In the genomic region with DNA sequence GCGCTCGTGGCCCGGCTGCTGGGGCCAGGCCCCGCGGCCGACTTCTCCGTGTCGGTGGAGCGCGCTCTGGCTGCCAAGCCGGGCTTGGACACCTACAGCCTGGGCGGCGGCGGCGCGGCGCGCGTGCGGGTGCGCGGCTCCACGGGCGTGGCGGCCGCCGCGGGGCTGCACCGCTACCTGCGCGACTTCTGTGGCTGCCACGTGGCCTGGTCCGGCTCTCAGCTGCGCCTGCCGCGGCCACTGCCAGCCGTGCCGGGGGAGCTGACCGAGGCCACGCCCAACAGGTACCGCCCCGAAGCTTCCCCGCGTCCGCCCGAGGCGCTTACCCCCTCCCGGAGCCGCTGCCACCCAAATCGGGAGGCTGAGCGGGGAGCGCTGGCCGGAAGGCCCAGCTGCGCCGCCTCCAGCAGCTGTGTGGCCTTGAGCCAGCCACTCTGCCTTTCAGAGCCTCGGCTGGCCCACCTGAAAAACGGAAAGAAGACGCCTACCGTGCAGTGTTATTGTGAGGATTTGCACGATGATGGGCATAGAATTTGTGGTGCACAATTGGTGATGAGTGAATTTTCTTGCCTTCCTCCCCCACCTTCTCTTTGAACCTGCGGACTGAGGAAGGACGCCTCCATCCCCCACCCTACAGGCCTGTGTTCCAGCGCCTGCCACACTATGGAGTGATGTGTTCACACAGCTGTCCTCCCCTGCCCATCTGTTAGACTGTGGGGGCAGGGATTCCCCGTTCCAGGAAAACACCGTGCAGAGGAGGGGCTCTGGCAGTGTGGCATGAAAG, we compare ENCODE assay signal across 8 cellular contexts. TPM values are rescaled to one million over a fixed set of nuclear protein-coding genes. Genes with fewer than 3 reads are reported as not detected.
DNase-seq lines count a peak whose midpoint lies in the region; ATAC-seq, FAIRE-seq and TF ChIP-seq lines count a peak whose summit lies in the region.

No MANE protein-coding gene starts in this region.

- H4K91ac ChIP-seq in H1 (replicated peaks; ENCODE audit: insufficient read length, low read length), result peak overlapping the region; percentile 25
- peak overlapping the region; percentile 100 for H4K91ac ChIP-seq in mesenchymal stem cell (ENCODE audit: low read length)

- H2BK15ac ChIP-seq in H1 (ENCODE audit: low read length) (0 out of 2 replicates have a peak overlapping the region, but pooled peaks have one; percentile 72), mesenchymal stem cell (ENCODE audit: low read depth, poor library complexity, severe bottlenecking) (peak overlapping the region; percentile 98)

- DNase-seq in CD1c-positive myeloid dendritic cell (ENCODE audit: extremely low spot score) (peak; percentile 71), NCI-H748 treated with DMSO at 0.1 percent for 48 hours (lab: John Stamatoyannopoulos, UW) (peak; percentile 61), H1 (ENCODE audit: low read depth in 1 of 2, low spot score in 2 of 2) (peak in 1 of 2 experiments; percentile 80), mesenchymal stem cell (peak; percentile 75)
- peak; percentile 84 for DNase-seq in activated CD8-positive, alpha-beta T cell treated with anti-CD3 and anti-CD28 coated beads, Interleukin-2, amount 10 ng/mL, durations not matched to agents 7 days and 5 days
- peak; percentile 55 for DNase-seq in stimulated activated CD8-positive, alpha-beta memory T cell treated with anti-CD3 and anti-CD28 coated beads, Interleukin-12 subunit alpha, Interleukin-12 subunit beta, amount 100 ng/mL, for 4 hours (ENCODE audit: low read depth)

- 0 out of 2 replicates have a peak overlapping the region, but pooled peaks have one; percentile 75 for H2BK12ac ChIP-seq in H1 (ENCODE audit: low read depth, low read length)
- H2BK12ac ChIP-seq in mesenchymal stem cell (ENCODE audit: low read length in 2 of 2), result peak overlapping the region; percentile 4 to 66

- peak overlapping the region; percentile 87 for H3K4me3 Mint-ChIP-seq in activated CD8-positive, alpha-beta T cell treated with anti-CD3 and anti-CD28 coated beads, Interleukin-2, amount 10 ng/mL, durations not matched to agents 7 days and 5 days

- H2BK120ac ChIP-seq in H1 (replicated peaks; ENCODE audit: low read depth, low read length) (peak overlapping the region; percentile 4), mesenchymal stem cell (ENCODE audit: low read depth, low read length) (peak overlapping the region; percentile 98)

- peak overlapping the region; percentile 79 for H2BK5ac ChIP-seq in H1 (ENCODE audit: low read depth, low read length)
- peak overlapping the region; percentile 92 for H2BK5ac ChIP-seq in mesenchymal stem cell (ENCODE audit: low read depth, low read length, poor library complexity, severe bottlenecking)

- H3K23ac ChIP-seq in H1 (ENCODE audit: insufficient read length), result no peak overlapping the region
- H3K23ac ChIP-seq in mesenchymal stem cell (ENCODE audit: low read length in 2 of 2), result peak overlapping the region in 1 of 2 experiments; percentile 99

- H3K36me3 Mint-ChIP-seq in activated CD8-positive, alpha-beta T cell treated with anti-CD3 and anti-CD28 coated beads, Interleukin-2, amount 10 ng/mL, durations not matched to agents 7 days and 5 days (ENCODE audit: low read depth), result peaks cover 17% of the 10 kb centered on the region

- peak overlapping the region; percentile 66; the same call in 1 of the 2 replicates for H3K27ac ChIP-seq in H1 (ENCODE audit: low read depth, low read length)
- peak overlapping the region; percentile 73 for H3K27ac ChIP-seq in mesenchymal stem cell (ENCODE audit: low read length, poor library complexity, severe bottlenecking)

- H3K27ac Mint-ChIP-seq in activated CD8-positive, alpha-beta T cell treated with anti-CD3 and anti-CD28 coated beads, Interleukin-2, amount 10 ng/mL, durations not matched to agents 7 days and 5 days, result peak overlapping the region; percentile 87

- FAIRE-seq in H1 (lab: Jason Lieb, UNC), result no peak

- peaks cover 59% of the 10 kb centered on the region for H3K4me1 Mint-ChIP-seq in activated CD8-positive, alpha-beta T cell treated with anti-CD3 and anti-CD28 coated beads, Interleukin-2, amount 10 ng/mL, durations not matched to agents 7 days and 5 days (ENCODE audit: low read depth)

- peak overlapping the region; percentile 80; the same call in 1 of the 2 replicates for H2BK20ac ChIP-seq in H1 (ENCODE audit: low read length)

- peaks cover 1 to 2% of the 10 kb centered on the region in 2 experiments for H4K20me1 ChIP-seq in H1 (replicated peaks in 1 of 2; ENCODE audit: control insufficient read depth in 1 of 2, insufficient read depth in 2 of 2, low read length in 2 of 2)

- peak overlapping the region; percentile 95 for H4K8ac ChIP-seq in H1 (ENCODE audit: extremely low read depth, insufficient read depth, low read length)
- H4K8ac ChIP-seq in mesenchymal stem cell (ENCODE audit: low read length), result peak overlapping the region; percentile 98

- TF ChIP-seq CTCF in H1 (IDR thresholded peaks at IDR 0.05; ENCODE audit: control extremely low read depth in 1 of 3, insufficient read depth in 1 of 3, low read depth in 1 of 3, low read length in 3 of 3), result no peak

- H3K9me3 Mint-ChIP-seq in activated CD8-positive, alpha-beta T cell treated with anti-CD3 and anti-CD28 coated beads, Interleukin-2, amount 10 ng/mL, durations not matched to agents 7 days and 5 days (ENCODE audit: insufficient read depth), result no peaks in the 10 kb centered on the region

- H2AK5ac ChIP-seq in H1 (ENCODE audit: low read depth, low read length) (peak overlapping the region; percentile 45; the same call in 1 of the 2 replicates), mesenchymal stem cell (ENCODE audit: low read length, severe bottlenecking) (peak overlapping the region; percentile 40)

- 7% methylated on average over 26 of the region's 65 CpGs; no CpG with 5 or more reads in 1 of the 2 experiments for WGBS in H1 (ENCODE audit: extremely low coverage in 1 of 2, insufficient coverage in 1 of 2, insufficient read length in 1 of 2, insufficient replicate concordance in 2 of 2, low coverage in 1 of 2, low lambda C conversion rate in 2 of 2, missing lambda C conversion rate in 1 of 2), 2 experiments
- 2% methylated on average over 28 of the region's 65 CpGs for WGBS in mesenchymal stem cell

- H3K27me3 Mint-ChIP-seq in activated CD8-positive, alpha-beta T cell treated with anti-CD3 and anti-CD28 coated beads, Interleukin-2, amount 10 ng/mL, durations not matched to agents 7 days and 5 days (ENCODE audit: low read depth), result peaks cover 7% of the 10 kb centered on the region

- peak overlapping the region; percentile 94 to 95 for H3K4me2 ChIP-seq in H1 (ENCODE audit: insufficient read depth in 1 of 2, low read depth in 2 of 2, low read length in 2 of 2)
- peak overlapping the region; percentile 88 for H3K4me2 ChIP-seq in mesenchymal stem cell (ENCODE audit: low read length, poor library complexity, severe bottlenecking)

- peak overlapping the region; percentile 70 for H4K5ac ChIP-seq in H1 (ENCODE audit: insufficient read length, low read depth, low read length)

- CTCF ChIA-PET in activated CD8-positive, alpha-beta T cell treated with anti-CD3 and anti-CD28 coated beads, Interleukin-2, amount 10 ng/mL, durations not matched to agents 7 days and 5 days (lab: Charles Lee), result interaction anchor here (0.9 to 3.9 kb wide), 13 partner anchors 9 to 347 kb away, joined by 3 to 23 read pairs (median 4); a partner anchor contains a TSS
- CTCF ChIA-PET in H1 (lab: Charles Lee; ENCODE audit: partially characterized antibody), result interaction anchor here (1.5 to 5.1 kb wide), 3 partner anchors 12 to 19 kb away, joined by 5 to 28 read pairs (median 10); no protein-coding TSS in a partner anchor

- peaks cover 0 to 1% (median 0%) of the 10 kb centered on the region in 4 experiments; a peak in 2 of 7 replicates for H3K27me3 ChIP-seq in H1 (replicated peaks in 1 of 4; ENCODE audit: control insufficient read depth in 3 of 4, extremely low read depth in 1 of 4, insufficient read depth in 3 of 4, low read length in 3 of 4)
- no peaks in the 10 kb centered on the region for H3K27me3 ChIP-seq in mesenchymal stem cell (ENCODE audit: control insufficient read depth in 1 of 2, insufficient read depth in 1 of 2, low read length in 2 of 2)

- H3K79me1 ChIP-seq in H1 (ENCODE audit: low read depth, low read length), result no peaks in the 10 kb centered on the region; the same call in 1 of the 2 replicates
- H3K79me1 ChIP-seq in mesenchymal stem cell (replicated peaks; ENCODE audit: low read length, poor library complexity, severe bottlenecking), result peaks cover 13% of the 10 kb centered on the region

- peak in 1 of 2 experiments; percentile 61; a peak in 1 of 3 replicates for TF ChIP-seq POLR2A in H1 (IDR thresholded peaks at IDR 0.05; ENCODE audit: control extremely low read depth in 1 of 2, low read depth in 2 of 2, low read length in 2 of 2)

- H3K4me1 ChIP-seq in H1 (replicated peaks in 1 of 4; ENCODE audit: control insufficient read depth in 3 of 4, insufficient read depth in 4 of 4, low read length in 3 of 4), result peaks cover 0 to 15% (median 13%) of the 10 kb centered on the region in 4 experiments; a peak in 6 of 7 replicates
- peaks cover 19% of the 10 kb centered on the region for H3K4me1 ChIP-seq in mesenchymal stem cell (ENCODE audit: control insufficient read depth, insufficient read depth, low read depth, low read length)

- H2AFZ ChIP-seq in H1 (ENCODE audit: low read length) (no peak overlapping the region), mesenchymal stem cell (ENCODE audit: low read depth, low read length) (peak overlapping the region; percentile 53)

- POLR2A ChIA-PET in activated CD8-positive, alpha-beta T cell treated with anti-CD3 and anti-CD28 coated beads, Interleukin-2, amount 10 ng/mL, durations not matched to agents 7 days and 5 days (lab: Charles Lee), result interaction anchor here (0.6 to 2.0 kb wide), 7 partner anchors 9 to 270 kb away, joined by 3 to 8 read pairs (median 3); no protein-coding TSS in a partner anchor
- POLR2A ChIA-PET in H1 (lab: Charles Lee; ENCODE audit: partially characterized antibody), result interaction anchor here (0.6 to 4.3 kb wide), 16 partner anchors 10 to 508 kb away, joined by 3 to 43 read pairs (median 4); a partner anchor contains a TSS

- H3K56ac ChIP-seq in H1 (replicated peaks; ENCODE audit: insufficient read length, low read depth, low read length), result peak overlapping the region; percentile 34

- no peaks in the 10 kb centered on the region for H3K79me2 ChIP-seq in H1 (ENCODE audit: control insufficient read depth in 1 of 2, insufficient read depth in 2 of 2, low read length in 2 of 2)

- peaks cover 9% of the 10 kb centered on the region for H3K23me2 ChIP-seq in H1 (ENCODE audit: low read depth, low read length)

- no peak for TF ChIP-seq RAD21 in H1 (IDR thresholded peaks at IDR 0.05 in 1 of 2, conservative IDR thresholded peaks at IDR 0.05 in 1 of 2; ENCODE audit: low read depth in 2 of 2, low read length in 2 of 2)

- H3K9me3 ChIP-seq in H1 (ENCODE audit: insufficient read depth in 2 of 2, low read depth in 1 of 2, low read length in 1 of 2) (no peaks in the 10 kb centered on the region), mesenchymal stem cell (ENCODE audit: control insufficient read depth, low read length) (no peaks in the 10 kb centered on the region)

- H3K4me3 ChIP-seq in H1 (ENCODE audit: extremely low read depth in 1 of 4, insufficient read depth in 2 of 4, low read depth in 3 of 4, low read length in 4 of 4) (peak overlapping the region; percentile 50 to 72 (median 62)), mesenchymal stem cell (ENCODE audit: insufficient read depth in 1 of 2, low read depth in 1 of 2, low read length in 2 of 2) (peak overlapping the region; percentile 76 to 95)

- H3K36me3 ChIP-seq in H1 (ENCODE audit: control insufficient read depth in 2 of 4, insufficient read depth in 4 of 4, low read length in 3 of 4) (peaks cover 0 to 9% (median 3%) of the 10 kb centered on the region in 4 experiments; a peak in 3 of 8 replicates), mesenchymal stem cell (ENCODE audit: control insufficient read depth in 1 of 2, insufficient read depth in 2 of 2, low read depth in 1 of 2, low read length in 2 of 2) (peaks cover 30 to 34% of the 10 kb centered on the region in 2 experiments)

- H3K4ac ChIP-seq in H1 (replicated peaks; ENCODE audit: insufficient read length, low read depth, low read length) (peak overlapping the region; percentile 92), mesenchymal stem cell (ENCODE audit: low read depth in 1 of 2, low read length in 2 of 2) (peak overlapping the region; percentile 97 to 98)

- H3K14ac ChIP-seq in H1 (ENCODE audit: insufficient read length), result no peak overlapping the region
- H3K14ac ChIP-seq in mesenchymal stem cell (ENCODE audit: low read length in 2 of 2), result peak overlapping the region in 1 of 2 experiments; percentile 100

- H3K9ac ChIP-seq in H1 (replicated peaks in 1 of 4; ENCODE audit: extremely low read depth in 1 of 4, low read depth in 3 of 4, low read length in 3 of 4), result peak overlapping the region; percentile 56 to 88 (median 66); a peak in 6 of 7 replicates
- H3K9ac ChIP-seq in mesenchymal stem cell (ENCODE audit: low read length), result peak overlapping the region; percentile 92

- TF ChIP-seq EP300 in H1 (IDR thresholded peaks at IDR 0.05; ENCODE audit: borderline replicate concordance in 1 of 2, low read depth in 2 of 2, low read length in 2 of 2), result no peak

- peak; percentile 62 for ATAC-seq in GM19351 (IDR thresholded peaks at IDR 0.05; ENCODE audit: unreplicated experiment)
- ATAC-seq in HG03439 (IDR thresholded peaks at IDR 0.05; ENCODE audit: unreplicated experiment), result peak; percentile 55
- ATAC-seq in activated CD8-positive, alpha-beta T cell treated with anti-CD3 and anti-CD28 coated beads, Interleukin-2, amount 10 ng/mL, durations not matched to agents 7 days and 5 days, result peak; percentile 71

- peak overlapping the region; percentile 96 for H3K18ac ChIP-seq in H1 (ENCODE audit: extremely low read depth, low read length)
- peak overlapping the region; percentile 98 to 99 for H3K18ac ChIP-seq in mesenchymal stem cell (ENCODE audit: low read depth in 1 of 2, low read length in 2 of 2)

RNA-seq across cellular contexts. Expression of a gene that starts 0.5 kb away (rescaled TPM):
- total RNA-seq in activated CD8-positive, alpha-beta T cell treated with anti-CD3 and anti-CD28 coated beads, Interleukin-2, amount 10 ng/mL, durations not matched to agents 7 days and 5 days, result 10 to 100 TPM; 19.3 to 20.5 TPM
- 19.4 and 21.3 TPM in 2 replicates for total RNA-seq in H1 (2021; fragmentation: NEBNext Ultra II Directional; extraction: Animal tissue kit (Norgen Biotek cat#: 25700))
- 21.6 and 34.5 TPM in 2 replicates for polyA plus RNA-seq in H1 (2011; rRNA removed)
- 29.6 TPM for polyA plus RNA-seq in H1 (2011; cell fraction: cytosol; rRNA removed)
- polyA plus RNA-seq in H1 (2011; cell fraction: nucleus; rRNA removed), result 75.7 TPM
- 18.1 to 23.6 TPM (median 22.0 TPM) in 4 replicates for polyA plus RNA-seq in H1 (2012, experiment 1 of 2)
- 21.0 TPM for polyA plus RNA-seq in H1 (2012, experiment 2 of 2)
- polyA plus RNA-seq in H1 (2013, experiment 1 of 2), result 26.7 TPM
- polyA plus RNA-seq in H1 (2013, experiment 2 of 2), result 22.1 TPM
- 10.9 and 12.6 TPM in 2 replicates for polyA minus RNA-seq in H1 (2011; rRNA and poly(A)+ RNA removed)
- polyA minus RNA-seq in H1 (2011; cell fraction: cytosol; rRNA and poly(A)+ RNA removed), result 18.3 TPM
- polyA minus RNA-seq in H1 (2011; cell fraction: nucleus; rRNA and poly(A)+ RNA removed), result 27.9 TPM
- 51.2 TPM for polyA plus RNA-seq in mesenchymal stem cell (2013, experiment 1 of 2)
- polyA plus RNA-seq in mesenchymal stem cell (2013, experiment 2 of 2), result 52.1 TPM

RNA-seq across cellular contexts. Expression of a gene that starts 16.2 kb away (rescaled TPM):
- under 1 TPM; 0.53 to 0.60 TPM for total RNA-seq in activated CD8-positive, alpha-beta T cell treated with anti-CD3 and anti-CD28 coated beads, Interleukin-2, amount 10 ng/mL, durations not matched to agents 7 days and 5 days
- 0.88 and 1.1 TPM in 2 replicates for total RNA-seq in H1 (2021; fragmentation: NEBNext Ultra II Directional; extraction: Animal tissue kit (Norgen Biotek cat#: 25700))
- polyA plus RNA-seq in H1 (2011; rRNA removed), result 1.0 and 1.8 TPM in 2 replicates
- polyA plus RNA-seq in H1 (2011; cell fraction: cytosol; rRNA removed), result 1.1 TPM
- polyA plus RNA-seq in H1 (2011; cell fraction: nucleus; rRNA removed), result 3.2 TPM
- 0.76 to 1.6 TPM (median 1.5 TPM) in 4 replicates for polyA plus RNA-seq in H1 (2012, experiment 1 of 2)
- polyA plus RNA-seq in H1 (2012, experiment 2 of 2), result 0.97 TPM
- polyA plus RNA-seq in H1 (2013, experiment 1 of 2), result 0.83 TPM
- polyA plus RNA-seq in H1 (2013, experiment 2 of 2), result 0.75 TPM
- polyA minus RNA-seq in H1 (2011; rRNA and poly(A)+ RNA removed), result 0.41 and 0.54 TPM in 2 replicates
- polyA minus RNA-seq in H1 (2011; cell fraction: cytosol; rRNA and poly(A)+ RNA removed), result not detected
- polyA minus RNA-seq in H1 (2011; cell fraction: nucleus; rRNA and poly(A)+ RNA removed), result 1.6 TPM
- polyA plus RNA-seq in mesenchymal stem cell (2013, experiment 1 of 2), result 0.57 TPM
- 0.59 TPM for polyA plus RNA-seq in mesenchymal stem cell (2013, experiment 2 of 2)

RNA-seq across cellular contexts. Expression of a gene that starts 25.4 kb away (rescaled TPM):
- 10 to 100 TPM; 54.8 to 62.1 TPM for total RNA-seq in activated CD8-positive, alpha-beta T cell treated with anti-CD3 and anti-CD28 coated beads, Interleukin-2, amount 10 ng/mL, durations not matched to agents 7 days and 5 days
- 100 and 109 TPM in 2 replicates for total RNA-seq in H1 (2021; fragmentation: NEBNext Ultra II Directional; extraction: Animal tissue kit (Norgen Biotek cat#: 25700))
- polyA plus RNA-seq in H1 (2011; rRNA removed), result 64.5 and 110 TPM in 2 replicates
- polyA plus RNA-seq in H1 (2011; cell fraction: cytosol; rRNA removed), result 53.4 TPM
- 187 TPM for polyA plus RNA-seq in H1 (2011; cell fraction: nucleus; rRNA removed)
- polyA plus RNA-seq in H1 (2012, experiment 1 of 2), result 103 to 110 TPM (median 106 TPM) in 4 replicates
- 95.9 TPM for polyA plus RNA-seq in H1 (2012, experiment 2 of 2)
- 125 TPM for polyA plus RNA-seq in H1 (2013, experiment 1 of 2)
- 124 TPM for polyA plus RNA-seq in H1 (2013, experiment 2 of 2)
- polyA minus RNA-seq in H1 (2011; rRNA and poly(A)+ RNA removed), result 41.2 and 50.8 TPM in 2 replicates
- polyA minus RNA-seq in H1 (2011; cell fraction: cytosol; rRNA and poly(A)+ RNA removed), result 35.5 TPM
- 34.3 TPM for polyA minus RNA-seq in H1 (2011; cell fraction: nucleus; rRNA and poly(A)+ RNA removed)
- polyA plus RNA-seq in mesenchymal stem cell (2013, experiment 1 of 2), result 77.2 TPM
- 75.7 TPM for polyA plus RNA-seq in mesenchymal stem cell (2013, experiment 2 of 2)

RNA-seq across cellular contexts. Expression of a gene that starts 30.3 kb away (rescaled TPM):
- 10 to 100 TPM; 65.8 to 65.9 TPM for total RNA-seq in activated CD8-positive, alpha-beta T cell treated with anti-CD3 and anti-CD28 coated beads, Interleukin-2, amount 10 ng/mL, durations not matched to agents 7 days and 5 days
- total RNA-seq in H1 (2021; fragmentation: NEBNext Ultra II Directional; extraction: Animal tissue kit (Norgen Biotek cat#: 25700)), result 27.5 and 34.2 TPM in 2 replicates
- polyA plus RNA-seq in H1 (2011; rRNA removed), result 25.4 and 27.0 TPM in 2 replicates
- polyA plus RNA-seq in H1 (2011; cell fraction: cytosol; rRNA removed), result 30.8 TPM
- 56.8 TPM for polyA plus RNA-seq in H1 (2011; cell fraction: nucleus; rRNA removed)
- 28.6 to 35.7 TPM (median 31.2 TPM) in 4 replicates for polyA plus RNA-seq in H1 (2012, experiment 1 of 2)
- polyA plus RNA-seq in H1 (2012, experiment 2 of 2), result 36.6 TPM
- 34.8 TPM for polyA plus RNA-seq in H1 (2013, experiment 1 of 2)
- 33.0 TPM for polyA plus RNA-seq in H1 (2013, experiment 2 of 2)
- polyA minus RNA-seq in H1 (2011; rRNA and poly(A)+ RNA removed), result 44.0 and 45.4 TPM in 2 replicates
- 17.0 TPM for polyA minus RNA-seq in H1 (2011; cell fraction: cytosol; rRNA and poly(A)+ RNA removed)
- 35.2 TPM for polyA minus RNA-seq in H1 (2011; cell fraction: nucleus; rRNA and poly(A)+ RNA removed)
- 45.3 TPM for polyA plus RNA-seq in mesenchymal stem cell (2013, experiment 1 of 2)
- 45.3 TPM for polyA plus RNA-seq in mesenchymal stem cell (2013, experiment 2 of 2)

RNA-seq across cellular contexts. Expression of a gene that starts 41.0 kb away (rescaled TPM):
- 10 to 100 TPM; 19.2 to 21.8 TPM for total RNA-seq in activated CD8-positive, alpha-beta T cell treated with anti-CD3 and anti-CD28 coated beads, Interleukin-2, amount 10 ng/mL, durations not matched to agents 7 days and 5 days
- total RNA-seq in H1 (2021; fragmentation: NEBNext Ultra II Directional; extraction: Animal tissue kit (Norgen Biotek cat#: 25700)), result 21.9 and 22.7 TPM in 2 replicates
- polyA plus RNA-seq in H1 (2011; rRNA removed), result 9.5 and 11.5 TPM in 2 replicates
- 18.9 TPM for polyA plus RNA-seq in H1 (2011; cell fraction: cytosol; rRNA removed)
- 16.3 TPM for polyA plus RNA-seq in H1 (2011; cell fraction: nucleus; rRNA removed)
- 26.9 to 30.2 TPM (median 28.3 TPM) in 4 replicates for polyA plus RNA-seq in H1 (2012, experiment 1 of 2)
- 7.3 TPM for polyA plus RNA-seq in H1 (2012, experiment 2 of 2)
- 24.6 TPM for polyA plus RNA-seq in H1 (2013, experiment 1 of 2)
- 22.9 TPM for polyA plus RNA-seq in H1 (2013, experiment 2 of 2)
- 7.3 and 10.0 TPM in 2 replicates for polyA minus RNA-seq in H1 (2011; rRNA and poly(A)+ RNA removed)
- polyA minus RNA-seq in H1 (2011; cell fraction: cytosol; rRNA and poly(A)+ RNA removed), result 7.6 TPM
- 17.1 TPM for polyA minus RNA-seq in H1 (2011; cell fraction: nucleus; rRNA and poly(A)+ RNA removed)
- 5.2 TPM for polyA plus RNA-seq in mesenchymal stem cell (2013, experiment 1 of 2)
- polyA plus RNA-seq in mesenchymal stem cell (2013, experiment 2 of 2), result 4.7 TPM
